ENCODE assay signal across 7 cellular contexts in genomic region chr18:13218376-13219011, GRCh38. TPM values are rescaled to one million over a fixed set of nuclear protein-coding genes. Genes with fewer than 3 reads are reported as not detected.
DNase-seq lines count a peak whose midpoint lies in the region; ATAC-seq, FAIRE-seq and TF ChIP-seq lines count a peak whose summit lies in the region.

TSS of gene LDLRAD4 (plus strand) at chr18:13218760.

- DNase-seq in SHP77 treated with DMSO at 0.1 percent for 48 hours (lab: John Stamatoyannopoulos, UW) = peak; percentile 12
- DNase-seq in astrocyte (ENCODE audit: low read depth) = no peak
- peak in 1 of 2 donors; percentile 33 for DNase-seq in gastrocnemius medialis
- DNase-seq in NCI-H1048 (lab: John Stamatoyannopoulos, UW) = no peak

- H3K4me1 ChIP-seq in astrocyte (ENCODE audit: insufficient read depth, low read length) (peaks cover 31% of the 10 kb centered on the region), iPS-15b (ENCODE audit: control insufficient read depth, insufficient read depth, low read length) (peaks cover 16% of the 10 kb centered on the region), gastrocnemius medialis (peaks cover 54 to 57% of the 10 kb centered on the region in 2 donors)

- H3K36me3 ChIP-seq in astrocyte (ENCODE audit: insufficient read depth, low read length) (no peaks in the 10 kb centered on the region), iPS-15b (ENCODE audit: control insufficient read depth, insufficient read depth, low read length) (no peaks in the 10 kb centered on the region), gastrocnemius medialis (no peaks in the 10 kb centered on the region)

- in situ Hi-C loops in gastrocnemius medialis (cut with MboI; ENCODE audit: low sequenced_read_pairs in 4 of 4) = loop anchor here (10.0 to 25.0 kb wide), 5 partner anchors 56 to 494 kb away; no protein-coding TSS in a partner anchor

- H3K27ac ChIP-seq in astrocyte (ENCODE audit: low read depth, low read length) = no peak within 1 kb of the TSS
- peak within 1 kb of the TSS; percentile 80 to 94 (median 82) for H3K27ac ChIP-seq in gastrocnemius medialis

- peak within 1 kb of the TSS; percentile 42 for H3K27ac Mint-ChIP-seq in astrocyte (ENCODE audit: unreplicated experiment)

- no peaks in the 10 kb centered on the region for H3K79me2 ChIP-seq in astrocyte (ENCODE audit: insufficient read depth, low read length)

- H3K9me3 Mint-ChIP-seq in astrocyte (ENCODE audit: unreplicated experiment) = no peaks in the 10 kb centered on the region

- H4K20me1 ChIP-seq in astrocyte (ENCODE audit: insufficient read depth, low read length) = peaks cover 3% of the 10 kb centered on the region

- peak within 1 kb of the TSS; percentile 88 for H3K4me3 Mint-ChIP-seq in astrocyte (ENCODE audit: unreplicated experiment)

- peaks cover 16% of the 10 kb centered on the region for H3K27me3 Mint-ChIP-seq in astrocyte (ENCODE audit: low read depth, unreplicated experiment)

- H3K9me3 ChIP-seq in astrocyte (ENCODE audit: insufficient read depth, low read depth, low read length) (no peaks in the 10 kb centered on the region), iPS-15b (ENCODE audit: control insufficient read depth, insufficient read depth, low read length) (no peaks in the 10 kb centered on the region), gastrocnemius medialis (no peaks in the 10 kb centered on the region)

- H2AFZ ChIP-seq in astrocyte (ENCODE audit: low read depth, low read length) = peak within 1 kb of the TSS; percentile 53

- intact Hi-C loops in gastrocnemius medialis (cut with DNase I; ENCODE audit: low total_unique reads) = loop anchor here (5.0 to 10.0 kb wide), 6 partner anchors 49 to 596 kb away; partner anchors contain the start of genes FAM210A, PTPN2 and RNMT

- H3K27me3 ChIP-seq in astrocyte (ENCODE audit: insufficient read depth, low read length) (peaks cover 36% of the 10 kb centered on the region), iPS-15b (ENCODE audit: control insufficient read depth, insufficient read depth, low read length) (peaks cover 37% of the 10 kb centered on the region), gastrocnemius medialis (no peaks in the 10 kb centered on the region)

- TF ChIP-seq POLR2A in gastrocnemius medialis (IDR thresholded peaks at IDR 0.05) = peak; percentile 44 to 48

- no peak for FAIRE-seq in astrocyte (lab: Jason Lieb, UNC)

- H3K4me1 Mint-ChIP-seq in astrocyte (ENCODE audit: low read depth, unreplicated experiment) = peaks cover 48% of the 10 kb centered on the region

- H3K4me3 ChIP-seq in astrocyte (ENCODE audit: insufficient read depth, low read depth, low read length) (peak within 1 kb of the TSS; percentile 48), iPS-15b (ENCODE audit: low read depth, low read length) (peak within 1 kb of the TSS; percentile 59), gastrocnemius medialis (peak within 1 kb of the TSS; percentile 65 to 90 (median 80))

- ATAC-seq in HG03432 (IDR thresholded peaks at IDR 0.05; ENCODE audit: unreplicated experiment) = peak; percentile 13
- no peak for ATAC-seq in gastrocnemius medialis
- no peak for ATAC-seq in HG02981 (IDR thresholded peaks at IDR 0.05; ENCODE audit: unreplicated experiment)

- TF ChIP-seq CTCF in astrocyte (IDR thresholded peaks at IDR 0.05; ENCODE audit: insufficient read depth, low read depth, low read length) (no peak), gastrocnemius medialis (IDR thresholded peaks at IDR 0.05 in 4 of 5, conservative IDR thresholded peaks at IDR 0.05 in 1 of 5) (peak in 1 of 5 experiments; percentile 6)

- H3K4me2 ChIP-seq in astrocyte (ENCODE audit: low read length) = peak within 1 kb of the TSS; percentile 79

- peak within 1 kb of the TSS; percentile 51 for H3K9ac ChIP-seq in astrocyte (ENCODE audit: low read length)
- H3K9ac ChIP-seq in iPS-15b (ENCODE audit: low read depth, low read length) = peak within 1 kb of the TSS; percentile 24

- H3K36me3 Mint-ChIP-seq in astrocyte (ENCODE audit: low read depth, unreplicated experiment) = no peaks in the 10 kb centered on the region

RNA-seq across cellular contexts. Expression of gene LDLRAD4, which starts in this region (rescaled TPM):
- 26.0 and 40.1 TPM in 2 replicates for total RNA-seq in astrocyte
- total RNA-seq in gastrocnemius medialis = 10 to 100 TPM in 1 of 4 donors, 1 to 10 TPM in 3; 3.9 to 11.1 (median 6.5) TPM
